Comparison of ENCODE assay signal across 36 cellular contexts in the genomic region with DNA sequence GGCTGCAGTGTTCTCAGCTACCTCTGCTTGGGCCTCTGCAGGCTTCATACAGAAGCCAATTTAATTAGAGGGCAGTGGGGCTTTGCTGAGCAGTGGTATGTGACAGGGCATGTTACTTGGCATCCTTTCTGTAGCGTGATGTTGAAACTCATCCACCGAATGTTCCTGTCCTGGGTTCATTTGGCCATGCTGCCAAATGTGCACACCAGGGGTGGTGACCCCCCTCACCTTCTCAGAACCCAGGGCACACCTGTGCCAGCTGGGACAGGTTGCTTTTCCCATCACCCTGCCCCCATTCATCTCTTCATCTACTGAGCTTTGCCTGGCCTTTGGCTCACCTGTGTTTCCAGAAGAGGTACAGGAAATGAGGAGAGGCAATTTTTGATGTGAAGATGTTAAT.
"Had no signal": no experiment of that assay in that cellular context is flagged by ENCODE, and none has a peak within 500 bp of the region (broad histone marks: within the 10 kb centered on the region; RNA-seq: fewer than 3 reads in every experiment).

No MANE protein-coding gene starts in this region.

- H3K36me3 ChIP-seq: brain microvascular endothelial cell, WERI-Rb-1 had no signal

- H3K27ac Mint-ChIP-seq: activated CD4-positive, alpha-beta memory T cell treated with anti-CD3 and anti-CD28 coated beads, Interleukin-2, amount 10 ng/mL, durations not matched to agents 7 days and 5 days; activated CD8-positive, alpha-beta memory T cell treated with anti-CD3 and anti-CD28 coated beads, Interleukin-2, amount 10 ng/mL, durations not matched to agents 7 days and 5 days; activated naive CD4-positive, alpha-beta T cell treated with anti-CD3 and anti-CD28 coated beads, Interleukin-2, amount 10 ng/mL, durations not matched to agents 7 days and 5 days; activated naive CD8-positive, alpha-beta T cell; activated naive CD8-positive, alpha-beta T cell treated with anti-CD3 and anti-CD28 coated beads, Interleukin-2, amount 50 U/mL, for 24 hours had no signal

- H3K4me2 ChIP-seq: KMS-11, PC-9 had no signal

- H3K27me3 ChIP-seq: brain microvascular endothelial cell had no signal

- H3K9ac ChIP-seq: KMS-11 had no signal

- H3K36me3 Mint-ChIP-seq: activated CD8-positive, alpha-beta memory T cell treated with anti-CD3 and anti-CD28 coated beads, Interleukin-2, amount 10 ng/mL, durations not matched to agents 7 days and 5 days; activated naive CD4-positive, alpha-beta T cell treated with anti-CD3 and anti-CD28 coated beads, Interleukin-2, amount 10 ng/mL, durations not matched to agents 7 days and 5 days; activated naive CD8-positive, alpha-beta T cell had no signal

- H3K4me3 Mint-ChIP-seq: activated CD4-positive, alpha-beta memory T cell treated with anti-CD3 and anti-CD28 coated beads, Interleukin-2, amount 10 ng/mL, durations not matched to agents 7 days and 5 days; activated CD8-positive, alpha-beta memory T cell treated with anti-CD3 and anti-CD28 coated beads, Interleukin-2, amount 10 ng/mL, durations not matched to agents 7 days and 5 days; activated naive CD4-positive, alpha-beta T cell treated with anti-CD3 and anti-CD28 coated beads, Interleukin-2, amount 10 ng/mL, durations not matched to agents 7 days and 5 days; activated naive CD8-positive, alpha-beta T cell; activated naive CD8-positive, alpha-beta T cell treated with anti-CD3 and anti-CD28 coated beads, Interleukin-2, amount 50 U/mL, for 24 hours had no signal

- H3K27ac ChIP-seq: brain microvascular endothelial cell, KMS-11, PC-9, RWPE1, WERI-Rb-1 had no signal

- H3K27me3 Mint-ChIP-seq: activated CD4-positive, alpha-beta memory T cell treated with anti-CD3 and anti-CD28 coated beads, Interleukin-2, amount 10 ng/mL, durations not matched to agents 7 days and 5 days; activated CD8-positive, alpha-beta memory T cell treated with anti-CD3 and anti-CD28 coated beads, Interleukin-2, amount 10 ng/mL, durations not matched to agents 7 days and 5 days; activated naive CD4-positive, alpha-beta T cell treated with anti-CD3 and anti-CD28 coated beads, Interleukin-2, amount 10 ng/mL, durations not matched to agents 7 days and 5 days; activated naive CD8-positive, alpha-beta T cell treated with anti-CD3 and anti-CD28 coated beads, Interleukin-2, amount 50 U/mL, for 24 hours had no signal

- H3K4me3 ChIP-seq: PC-9 had no signal

- ATAC-seq: activated CD8-positive, alpha-beta memory T cell treated with anti-CD3 and anti-CD28 coated beads, Interleukin-2, amount 10 ng/mL, durations not matched to agents 7 days and 5 days; activated naive CD8-positive, alpha-beta T cell treated with anti-CD3 and anti-CD28 coated beads, Interleukin-2, amount 50 U/mL, for 24 hours; Right ventricle myocardium inferior had no signal

- H3K9me3 Mint-ChIP-seq: activated naive CD8-positive, alpha-beta T cell treated with anti-CD3 and anti-CD28 coated beads, Interleukin-2, amount 50 U/mL, for 24 hours had no signal

- DNase-seq: activated CD4-positive, alpha-beta memory T cell treated with anti-CD3 and anti-CD28 coated beads, Interleukin-2, amount 10 ng/mL, durations not matched to agents 7 days and 5 days; activated CD4-positive, alpha-beta T cell treated with anti-CD3 and anti-CD28 coated beads for 1 hour; activated CD4-positive, alpha-beta T cell treated with anti-CD3 and anti-CD28 coated beads for 48 hours; activated CD4-positive, CD25-positive, alpha-beta regulatory T cell; activated CD8-positive, alpha-beta memory T cell treated with anti-CD3 and anti-CD28 coated beads for 24 hours; activated CD8-positive, alpha-beta memory T cell treated with anti-CD3 and anti-CD28 coated beads, Interleukin-2, amount 10 ng/mL, durations not matched to agents 7 days and 5 days; activated CD8-positive, alpha-beta memory T cell treated with anti-CD3 and anti-CD28 coated beads, Interleukin-2, amount 50 U/mL, for 48 hours; activated effector memory CD4-positive, alpha-beta T cell treated with Interleukin-2 at 50 U/mL for 16 hours; activated naive CD4-positive, alpha-beta T cell treated with anti-CD3 and anti-CD28 coated beads, Interleukin-2, amount 10 ng/mL, durations not matched to agents 7 days and 5 days; activated naive CD8-positive, alpha-beta T cell treated with anti-CD3 and anti-CD28 coated beads, Interleukin-2, amount 50 U/mL, for 24 hours; activated T-cell treated with anti-CD3 and anti-CD28 coated beads, Interleukin-2, amount 50 U/mL, for 48 hours; anterior cingulate cortex; brain microvascular endothelial cell; MM.1S; MV-4-11; NCI-H1092; NCI-H1436 treated with DMSO at 0.1 percent for 48 hours; NCI-H1694 treated with DMSO at 0.1 percent for 48 hours; NCI-H2029 treated with DMSO at 0.1 percent for 48 hours; NCI-H2107; NCI-H2171; NCI-H510A; NCI-H526; NCI-H748 treated with DMSO at 0.1 percent for 48 hours; NK-92 treated with Interleukin-12 subunit alpha and Interleukin-12 subunit beta, amount 100 ng/mL, for 24 hours; PC-9; SIG-M5; SW 1271; T-helper 1 cell; T-helper 2 cell; T-helper 9 cell; WERI-Rb-1 had no signal

- H2AFZ ChIP-seq: PC-9 had no signal

- H3K4me1 Mint-ChIP-seq: activated CD4-positive, alpha-beta memory T cell treated with anti-CD3 and anti-CD28 coated beads, Interleukin-2, amount 10 ng/mL, durations not matched to agents 7 days and 5 days; activated CD8-positive, alpha-beta memory T cell treated with anti-CD3 and anti-CD28 coated beads, Interleukin-2, amount 10 ng/mL, durations not matched to agents 7 days and 5 days; activated naive CD4-positive, alpha-beta T cell treated with anti-CD3 and anti-CD28 coated beads, Interleukin-2, amount 10 ng/mL, durations not matched to agents 7 days and 5 days; activated naive CD8-positive, alpha-beta T cell treated with anti-CD3 and anti-CD28 coated beads, Interleukin-2, amount 50 U/mL, for 24 hours had no signal
